16 cellular contexts compared by ENCODE assay signal in the genomic region with DNA sequence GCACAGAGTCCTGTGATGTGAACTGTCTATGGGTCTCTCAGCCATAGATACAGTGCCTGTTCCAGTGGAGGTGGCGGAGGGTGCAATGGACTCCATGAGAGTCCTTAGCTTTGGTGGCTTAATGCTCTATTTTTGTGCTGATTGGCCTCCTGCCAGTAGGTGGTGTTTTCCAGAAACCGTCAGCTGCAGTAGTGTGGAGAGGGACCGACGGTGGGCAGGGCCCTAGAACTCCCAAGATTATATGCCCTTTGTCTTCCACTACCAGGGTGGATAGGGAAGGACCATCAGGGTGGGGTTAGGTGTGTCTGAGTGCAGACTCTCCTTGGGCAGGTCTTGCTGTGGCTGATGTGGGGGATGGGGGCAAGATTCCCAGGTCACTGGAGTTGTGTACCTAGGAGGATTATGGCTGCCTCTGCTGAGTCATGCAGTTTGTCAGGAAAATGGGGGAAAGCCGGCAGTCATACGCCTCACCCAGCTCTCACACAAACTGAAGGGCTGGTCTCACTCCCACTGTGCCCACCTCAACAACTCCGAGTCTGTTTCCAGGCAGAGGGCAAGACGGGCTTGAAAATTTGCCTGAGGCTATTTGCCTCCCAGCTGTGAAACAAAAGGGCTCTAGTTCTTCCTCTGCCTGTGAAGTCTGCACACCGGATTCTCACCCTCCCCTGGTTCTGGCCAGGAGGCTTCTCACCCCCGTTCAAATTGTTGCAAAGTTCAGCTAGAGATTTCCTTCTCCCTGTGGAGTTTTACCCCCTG. TPM values are rescaled to one million over a fixed set of nuclear protein-coding genes. Genes with fewer than 3 reads are reported as not detected.
DNase-seq lines count a peak whose midpoint lies in the region; ATAC-seq and TF ChIP-seq lines count a peak whose summit lies in the region.
"Had no signal": no experiment of that assay in that cellular context is flagged by ENCODE, and none has a peak within 500 bp of the region (broad histone marks: within the 10 kb centered on the region; RNA-seq: fewer than 3 reads in every experiment).

No MANE protein-coding gene starts in this region.

- H3K36me3 ChIP-seq in OCI-LY7 (ENCODE audit: insufficient read depth, low read length), result no peaks in the 10 kb centered on the region
- H3K36me3 ChIP-seq in endodermal cell (ENCODE audit: control insufficient read depth, insufficient read depth, low read length), result no peaks in the 10 kb centered on the region
- H3K36me3 ChIP-seq in transverse colon, result no peaks in the 10 kb centered on the region
- H3K36me3 ChIP-seq: BLaER1 treated with 17β-estradiol and CSF1 and Interleukin-3, amounts not matched to agents 10 nM and 100 nM had no signal

- H2AFZ ChIP-seq in OCI-LY7 (ENCODE audit: low read length), result no peak overlapping the region
- H2AFZ ChIP-seq: PC-9 had no signal

- no peaks in the 10 kb centered on the region for H3K4me1 ChIP-seq in OCI-LY7 (ENCODE audit: insufficient read depth, low read length, poor library complexity, severe bottlenecking)
- H3K4me1 ChIP-seq in endodermal cell (ENCODE audit: control insufficient read depth, insufficient read depth, low read length), result no peaks in the 10 kb centered on the region
- no peaks in the 10 kb centered on the region for H3K4me1 ChIP-seq in transverse colon

- peak; percentile 3 for DNase-seq in NCI-H345 (lab: John Stamatoyannopoulos, UW)
- DNase-seq in NCI-H345 treated with DMSO at 0.1 percent for 48 hours (lab: John Stamatoyannopoulos, UW; ENCODE audit: unreplicated experiment), result no peak
- peak; percentile 9 for DNase-seq in OCI-LY7 (ENCODE audit: low spot score)
- peak; percentile 63 for DNase-seq in endodermal cell
- peak; percentile 10 for DNase-seq in transverse colon
- DNase-seq in MV-4-11 (lab: John Stamatoyannopoulos, UW), result no peak
- no peak for DNase-seq in activated CD4-positive, alpha-beta T cell treated with anti-CD3 and anti-CD28 coated beads for 1 hour
- DNase-seq: 8988T, DMS153, NCI-H2081, NCI-H524 treated with DMSO at 0.1 percent for 48 hours, PC-9 had no signal

- H3K27ac ChIP-seq in OCI-LY7 (ENCODE audit: low read depth, low read length, poor library complexity, severe bottlenecking) (no peak overlapping the region), endodermal cell (ENCODE audit: low read depth, low read length) (no peak overlapping the region), transverse colon (no peak overlapping the region)
- H3K27ac ChIP-seq: BLaER1 treated with 17β-estradiol and CSF1 and Interleukin-3, amounts not matched to agents 10 nM and 100 nM; PC-9 had no signal

- intact Hi-C loops in OCI-LY7 (cut with micrococcal nuclease; ENCODE audit: unreplicated experiment) (no loop called here), transverse colon (cut with DNase I; ENCODE audit: low total_unique reads) (no loop called here)

- 71 to 90% methylated on average over 6 to 10 of the region's 10 CpGs for WGBS in endodermal cell (ENCODE audit: insufficient coverage in 1 of 2, insufficient read length in 1 of 2), 2 experiments
- WGBS in transverse colon (ENCODE audit: low coverage in 1 of 2), 2 donors, result 80 to 83% methylated on average over 2 to 10 of the region's 10 CpGs

- H3K36me3 Mint-ChIP-seq in endodermal cell (ENCODE audit: low read depth), result peaks cover 32% of the 10 kb centered on the region

- H3K27ac Mint-ChIP-seq in endodermal cell, result peak overlapping the region; percentile 59

- CTCF ChIA-PET in OCI-LY7 (lab: Charles Lee; ENCODE audit: unreplicated experiment), result no interaction called here

- peaks cover 56% of the 10 kb centered on the region for H3K9me3 Mint-ChIP-seq in endodermal cell

- no peak for ATAC-seq in GM18511 (IDR thresholded peaks at IDR 0.05; ENCODE audit: unreplicated experiment)
- ATAC-seq: HCT116, Right ventricle myocardium inferior had no signal

- no TSS peak for BruUV-seq in OCI-LY7 (replicated peaks; lab: Mats Ljungman, UMichigan)

- TF ChIP-seq POLR2A in transverse colon (IDR thresholded peaks at IDR 0.05), result no peak

- H3K27me3 Mint-ChIP-seq in endodermal cell (ENCODE audit: insufficient read depth), result peaks cover 13% of the 10 kb centered on the region

- H3K4me3 ChIP-seq in OCI-LY7 (ENCODE audit: low read depth, low read length, poor library complexity, severe bottlenecking) (no peak overlapping the region), endodermal cell (ENCODE audit: low read length) (peak overlapping the region; percentile 49), transverse colon (no peak overlapping the region)
- H3K4me3 ChIP-seq: BLaER1 treated with 17β-estradiol and CSF1 and Interleukin-3, amounts not matched to agents 10 nM and 100 nM; PC-9 had no signal

- peaks cover 3% of the 10 kb centered on the region for H3K4me1 Mint-ChIP-seq in endodermal cell

- H3K4me3 Mint-ChIP-seq in endodermal cell, result no peak overlapping the region

- H3K27me3 ChIP-seq in endodermal cell (ENCODE audit: control insufficient read depth, insufficient read depth, low read length, poor library complexity, severe bottlenecking) (peaks cover 7% of the 10 kb centered on the region), transverse colon (no peaks in the 10 kb centered on the region)
- H3K27me3 ChIP-seq: BLaER1 treated with 17β-estradiol and CSF1 and Interleukin-3, amounts not matched to agents 10 nM and 100 nM had no signal

- in situ Hi-C loops in transverse colon (cut with MboI; ENCODE audit: low pct_ligation_motif_present in 1 of 4, low pct_unique_long_range_greater_than_20kb in 1 of 4, low sequenced_read_pairs in 3 of 4), result no loop called here

- H3K79me2 ChIP-seq in OCI-LY7 (ENCODE audit: insufficient read depth, low read depth, low read length), result no peaks in the 10 kb centered on the region

- H3K9ac ChIP-seq in endodermal cell (ENCODE audit: extremely low read depth, low read length, poor library complexity, severe bottlenecking), result no peak overlapping the region
- H3K9ac ChIP-seq: BLaER1 treated with 17β-estradiol and CSF1 and Interleukin-3, amounts not matched to agents 10 nM and 100 nM had no signal

- H3K9me2 ChIP-seq in OCI-LY7 (ENCODE audit: insufficient read depth, low read length), result no peaks in the 10 kb centered on the region

- no peak overlapping the region for H3K4me2 ChIP-seq in OCI-LY7 (ENCODE audit: low read length)
- H3K4me2 ChIP-seq: BLaER1 treated with 17β-estradiol and CSF1 and Interleukin-3, amounts not matched to agents 10 nM and 100 nM; PC-9 had no signal

- no peaks in the 10 kb centered on the region for H4K20me1 ChIP-seq in OCI-LY7 (ENCODE audit: insufficient read depth, low read length)
- H4K20me1 ChIP-seq: BLaER1 treated with 17β-estradiol and CSF1 and Interleukin-3, amounts not matched to agents 10 nM and 100 nM had no signal

- TF ChIP-seq EP300 in transverse colon (IDR thresholded peaks at IDR 0.05; ENCODE audit: low read depth), result no peak

- TF ChIP-seq CTCF in OCI-LY7 (conservative IDR thresholded peaks at IDR 0.05; ENCODE audit: low read length) (peak; percentile 38), endodermal cell (conservative IDR thresholded peaks at IDR 0.05) (peak; percentile 50), transverse colon (IDR thresholded peaks at IDR 0.05) (no peak)

- POLR2A ChIA-PET in OCI-LY7 (lab: Charles Lee), result no interaction called here

- H3K9me3 ChIP-seq in OCI-LY7 (ENCODE audit: low read length), result 0 out of 2 replicates have a peak, but pooled peaks cover 7% of the 10 kb centered on the region
- H3K9me3 ChIP-seq in endodermal cell (ENCODE audit: control insufficient read depth, low read length), result peaks cover 27% of the 10 kb centered on the region
- peaks cover 0 to 5% of the 10 kb centered on the region in 2 donors for H3K9me3 ChIP-seq in transverse colon

RNA-seq across cellular contexts. Expression of a gene that starts 24.9 kb away (rescaled TPM):
- total RNA-seq in OCI-LY7 (2014; rRNA removed; shearing (Covaris generic)), result 24.0 and 27.4 TPM in 2 replicates
- total RNA-seq in OCI-LY7 (2022) (32.8 and 34.0 TPM in 2 replicates), endodermal cell (10 to 100 TPM; 37.9 to 40.0 TPM), transverse colon (10 to 100 TPM in 3 of 4 donors, 1 to 10 TPM in 1; 2.6 to 38.7 (median 18.5) TPM)
- polyA plus RNA-seq in endodermal cell (2013, experiment 1 of 2), result 49.7 TPM
- polyA plus RNA-seq in endodermal cell (2013, experiment 2 of 2), result 50.9 TPM

Comparison
In these comparisons a context has a peak if more than half of its experiments do, and no peak if none do; other contexts are left out.
1. DNase-seq: peak in NCI-H345 (single experiment), OCI-LY7 (single experiment), endodermal cell (single experiment) and transverse colon (single experiment); none in NCI-H345 treated with DMSO at 0.1 percent for 48 hours (single experiment), MV-4-11 (single experiment) and activated CD4-positive, alpha-beta T cell treated with anti-CD3 and anti-CD28 coated beads for 1 hour (single experiment).
2. CTCF ChIP-seq: peak in OCI-LY7 (single experiment) and endodermal cell (single experiment); none in transverse colon (0 of 5).